Comparison of ENCODE assay signal across 9 cellular contexts in the genomic region with DNA sequence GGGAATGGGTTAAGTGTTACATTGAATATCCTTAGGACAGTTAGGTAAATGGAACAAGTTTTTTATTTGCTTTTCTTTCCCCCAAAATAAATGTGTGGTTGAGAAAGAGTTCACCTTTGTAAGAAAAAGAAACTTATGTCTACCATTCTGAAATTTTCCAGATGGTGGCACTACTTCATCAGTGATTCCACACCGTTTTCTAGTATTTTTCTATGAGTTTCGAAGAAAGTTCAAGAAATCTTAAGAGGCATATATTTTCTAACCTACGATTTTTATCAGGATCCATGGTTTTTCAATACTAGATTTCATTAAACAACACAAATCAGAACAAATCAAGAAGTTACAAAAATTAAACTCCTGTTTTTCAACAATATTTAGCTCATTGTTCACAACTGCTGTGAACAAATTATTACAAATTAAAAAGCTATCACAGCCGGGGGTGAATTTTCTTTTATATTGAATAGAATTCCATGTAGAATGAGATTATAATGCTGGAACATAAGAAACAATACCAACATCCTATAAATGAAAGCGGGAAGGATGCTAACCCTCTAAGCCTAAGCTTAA.
DNase-seq lines count a peak whose midpoint lies in the region; ATAC-seq and TF ChIP-seq lines count a peak whose summit lies in the region.
"Had no signal": no experiment of that assay in that cellular context is flagged by ENCODE, and none has a peak within 500 bp of the region (broad histone marks: within the 10 kb centered on the region; RNA-seq: fewer than 3 reads in every experiment).

No MANE protein-coding gene starts in this region.

- TF ChIP-seq CTCF in HFFc6 (IDR thresholded peaks at IDR 0.05) (peak; percentile 55; the same call in 1 of the 2 replicates), astrocyte of the cerebellum (IDR thresholded peaks at IDR 0.05; ENCODE audit: low read depth, low read length, missing control alignments) (peak; percentile 21), lung (IDR thresholded peaks at IDR 0.05; ENCODE audit: control extremely low read depth, extremely low read depth) (peak; percentile 45)

- H3K27ac ChIP-seq in lung (ENCODE audit: low read depth in 1 of 2, low read length in 1 of 2), result no peak overlapping the region

- in situ Hi-C loops in astrocyte of the cerebellum (cut with HindIII; ENCODE audit: low sequenced_read_pairs), result loop anchor here (5.0 kb wide), 2 partner anchors 139 to 461 kb away; no protein-coding TSS in a partner anchor

- H3K4me1 ChIP-seq in lung (ENCODE audit: control insufficient read depth in 2 of 2, insufficient read depth in 2 of 2, low read length in 2 of 2), result peaks cover 0 to 1% of the 10 kb centered on the region in 2 donors

- no peak overlapping the region for H3K4me3 ChIP-seq in astrocyte of the cerebellum (ENCODE audit: low read depth, low read length)
- H3K4me3 ChIP-seq in lung, result no peak overlapping the region

- H3K27ac Mint-ChIP-seq in HFFc6, result no peak overlapping the region

- WGBS in lung, 2 donors, result 26 to 31% methylated on average over 5 of the region's 5 CpGs

- DNase-seq in Ammon's horn (ENCODE audit: low spot score) (peak; percentile 27), HFFc6 (peak; percentile 11), astrocyte of the cerebellum (ENCODE audit: low read depth) (peak; percentile 8), lung (ENCODE audit: low spot score) (no peak), iPS-NIHi11 (ENCODE audit: low spot score) (no peak)

- H3K36me3 Mint-ChIP-seq in HFFc6 (ENCODE audit: low read depth), result no peaks in the 10 kb centered on the region

- H3K4me3 Mint-ChIP-seq in HFFc6, result no peak overlapping the region
- H3K4me3 Mint-ChIP-seq: central memory CD8-positive, alpha-beta T cell had no signal

- no peaks in the 10 kb centered on the region for H3K36me3 ChIP-seq in lung (ENCODE audit: control insufficient read depth in 2 of 2, insufficient read depth in 2 of 2, low read length in 2 of 2)

- H3K27me3 Mint-ChIP-seq in HFFc6 (ENCODE audit: insufficient read depth), result peaks cover 4% of the 10 kb centered on the region; the same call in 1 of the 2 replicates

- H3K9me3 Mint-ChIP-seq in HFFc6, result no peaks in the 10 kb centered on the region; the same call in 1 of the 2 replicates
- H3K9me3 Mint-ChIP-seq: central memory CD8-positive, alpha-beta T cell had no signal

- no peaks in the 10 kb centered on the region for H3K4me1 Mint-ChIP-seq in HFFc6 (ENCODE audit: low read depth)
- H3K4me1 Mint-ChIP-seq: central memory CD8-positive, alpha-beta T cell had no signal

- no peaks in the 10 kb centered on the region for H3K27me3 ChIP-seq in lung (ENCODE audit: control insufficient read depth, insufficient read depth)

- no peak for ATAC-seq in lung (ENCODE audit: insufficient read depth, low FRiP score)
- no peak for ATAC-seq in HG03432 (IDR thresholded peaks at IDR 0.05; ENCODE audit: unreplicated experiment)
- no peak for ATAC-seq in HG03457 (IDR thresholded peaks at IDR 0.05; ENCODE audit: unreplicated experiment)
- no peak for ATAC-seq in HG03135 (IDR thresholded peaks at IDR 0.05; ENCODE audit: unreplicated experiment)

- H3K9me3 ChIP-seq in lung (ENCODE audit: control insufficient read depth in 2 of 2, insufficient read depth in 1 of 2, low read length in 1 of 2), result no peaks in the 10 kb centered on the region

Comparison
In these comparisons a context has a peak if more than half of its experiments do, and no peak if none do; other contexts are left out.
1. DNase-seq: peak in Ammon's horn (single experiment), HFFc6 (single experiment) and astrocyte of the cerebellum (single experiment); none in lung (single experiment) and iPS-NIHi11 (single experiment).
2. Peak in every context shown above with its lines, with median percentiles within 50 percentile points of each other: CTCF ChIP-seq.